In genomic region chr4:151429957-151430548, GRCh38 we compare ENCODE assay signal across 14 cellular contexts. TPM values are rescaled to one million over a fixed set of nuclear protein-coding genes. Genes with fewer than 3 reads are reported as not detected.
DNase-seq lines count a peak whose midpoint lies in the region; ATAC-seq, FAIRE-seq and TF ChIP-seq lines count a peak whose summit lies in the region.
"Had no signal": no experiment of that assay in that cellular context is flagged by ENCODE, and none has a peak within 500 bp of the region (broad histone marks: within the 10 kb centered on the region; RNA-seq: fewer than 3 reads in every experiment).

No MANE protein-coding gene starts in this region.

- H3K36me3 ChIP-seq in keratinocyte (ENCODE audit: control insufficient read depth in 2 of 2, extremely low read depth in 1 of 2, insufficient read depth in 2 of 2, low read length in 2 of 2) (no peaks in the 10 kb centered on the region), left ventricle myocardium inferior (no peaks in the 10 kb centered on the region)

- no peaks in the 10 kb centered on the region for H3K9me3 ChIP-seq in keratinocyte (ENCODE audit: control insufficient read depth, low read depth, low read length)
- H3K9me3 ChIP-seq in left ventricle myocardium inferior (replicated peaks): no peaks in the 10 kb centered on the region

- no peak for DNase-seq in keratinocyte (ENCODE audit: low read depth, low spot score)
- no peak for DNase-seq in occipital lobe (lab: John Stamatoyannopoulos, UW)
- DNase-seq in NCI-H1048 (lab: John Stamatoyannopoulos, UW): no peak
- no peak for DNase-seq in left ventricle myocardium inferior
- DNase-seq in left cardiac atrium: no peak
- DNase-seq: GDM1, head of caudate nucleus, T-helper 9 cell had no signal

- H3K4me2 ChIP-seq in keratinocyte (ENCODE audit: control insufficient read depth, extremely low read depth, insufficient read depth, low read depth, low read length): peak overlapping the region; percentile 69

- H3K4me1 ChIP-seq in keratinocyte (ENCODE audit: control insufficient read depth, extremely low read depth, insufficient read depth, low read length) (peaks cover 62% of the 10 kb centered on the region), left ventricle myocardium inferior (peaks cover 20% of the 10 kb centered on the region)
- H3K4me1 ChIP-seq: parathyroid adenoma had no signal

- no peaks in the 10 kb centered on the region for H3K9me1 ChIP-seq in keratinocyte (ENCODE audit: control insufficient read depth, extremely low read depth, insufficient read depth, low read length)

- H3K27me3 ChIP-seq in keratinocyte (ENCODE audit: control insufficient read depth, extremely low read depth, insufficient read depth, low read length) (no peaks in the 10 kb centered on the region), left ventricle myocardium inferior (ENCODE audit: low read depth) (no peaks in the 10 kb centered on the region)

- H2AFZ ChIP-seq in keratinocyte (ENCODE audit: control insufficient read depth, low read length): no peak overlapping the region
- H2AFZ ChIP-seq: parathyroid adenoma had no signal

- peak; percentile 80 for ATAC-seq in GM18867 (IDR thresholded peaks at IDR 0.05; ENCODE audit: unreplicated experiment)
- peak; percentile 78 for ATAC-seq in GM21526 (IDR thresholded peaks at IDR 0.05; ENCODE audit: low FRiP score, unreplicated experiment)
- ATAC-seq in HG03432 (IDR thresholded peaks at IDR 0.05; ENCODE audit: unreplicated experiment): peak; percentile 89
- no peak for ATAC-seq in left cardiac atrium
- ATAC-seq: stimulated activated effector memory CD8-positive, alpha-beta T cell treated with anti-CD3 and anti-CD28 coated beads, Interleukin-12 subunit alpha, Interleukin-12 subunit beta, amount 100 ng/mL, for 72 hours had no signal

- dilution Hi-C loops in keratinocyte (cut with MboI; ENCODE audit: extremely low pct_ligation_motif_present, low sequenced_read_pairs): no loop called here

- peak overlapping the region; percentile 51 for H3K27ac ChIP-seq in keratinocyte (ENCODE audit: control insufficient read depth, insufficient read depth, low read length)
- no peak overlapping the region for H3K27ac ChIP-seq in left ventricle myocardium inferior (replicated peaks)
- H3K27ac ChIP-seq: parathyroid adenoma had no signal

- FAIRE-seq in keratinocyte (lab: Jason Lieb, UNC): peak; percentile 5
- FAIRE-seq: RCC 7860 had no signal

- H3K79me2 ChIP-seq in keratinocyte (ENCODE audit: control insufficient read depth, insufficient read depth, low read length): peaks cover 34% of the 10 kb centered on the region
- H3K79me2 ChIP-seq: parathyroid adenoma had no signal

- H3K9ac ChIP-seq in keratinocyte (ENCODE audit: control insufficient read depth, extremely low read depth, insufficient read depth, low read length): no peak overlapping the region
- H3K9ac ChIP-seq: parathyroid adenoma had no signal

- intact Hi-C loops in left ventricle myocardium inferior (cut with micrococcal nuclease): no loop called here
- intact Hi-C loops in left cardiac atrium (cut with DNase I): no loop called here

- H3K4me3 ChIP-seq in keratinocyte (ENCODE audit: control insufficient read depth in 2 of 3, extremely low read depth in 1 of 3, insufficient read depth in 2 of 3, low read depth in 1 of 3, low read length in 3 of 3) (no peak overlapping the region), left ventricle myocardium inferior (no peak overlapping the region)

- no peak for TF ChIP-seq CTCF in keratinocyte (optimal IDR thresholded peaks at IDR 0.05 in 1 of 3, IDR thresholded peaks at IDR 0.05 in 1 of 3, conservative IDR thresholded peaks at IDR 0.05 in 1 of 3; ENCODE audit: extremely low read depth in 1 of 3, insufficient read depth in 2 of 3, low read length in 3 of 3)
- no peak for TF ChIP-seq CTCF in left ventricle myocardium inferior (IDR thresholded peaks at IDR 0.05; ENCODE audit: borderline replicate concordance)

- no peaks in the 10 kb centered on the region for H4K20me1 ChIP-seq in keratinocyte (ENCODE audit: control insufficient read depth, extremely low read depth, insufficient read depth, low read length)

RNA-seq across cellular contexts. Expression of gene FHIP1A, which starts 21.1 kb away (rescaled TPM):
- polyA plus RNA-seq in keratinocyte: 13.4 to 16.0 TPM (median 15.1 TPM) in 3 replicates
- 16.3 TPM for polyA plus RNA-seq in keratinocyte (2011; ENCODE audit: low read depth)
- polyA plus RNA-seq in keratinocyte (2011; cell fraction: cytosol; rRNA removed): 10.0 and 13.7 TPM in 2 replicates
- 36.3 and 37.3 TPM in 2 replicates for polyA plus RNA-seq in keratinocyte (2011; cell fraction: nucleus; rRNA removed)
- 8.6 and 16.9 TPM in 2 replicates for polyA plus RNA-seq in keratinocyte (2012; ENCODE audit: low replicate concordance)
- polyA minus RNA-seq in keratinocyte: 33.7 to 58.6 TPM (median 53.1 TPM) in 3 replicates
- polyA minus RNA-seq in keratinocyte (2011; cell fraction: cytosol; rRNA and poly(A)+ RNA removed): 27.2 TPM
- 90.6 and 123 TPM in 2 replicates for polyA minus RNA-seq in keratinocyte (2011; cell fraction: nucleus; rRNA and poly(A)+ RNA removed)
- total RNA-seq in occipital lobe: 3.3 TPM
- total RNA-seq in left ventricle myocardium inferior: 21.4 TPM
- 10 to 100 TPM; 13.0 to 14.2 TPM for total RNA-seq in left cardiac atrium

Comparison
In these comparisons a context has a peak if more than half of its experiments do, and no peak if none do; other contexts are left out.
1. ATAC-seq: peak in GM18867 (single experiment), GM21526 (single experiment) and HG03432 (single experiment); none in left cardiac atrium (0 of 2).